ENCODE assay signal across 27 cellular contexts in genomic region chr9:16654727-16655126, GRCh38.
DNase-seq lines count a peak whose midpoint lies in the region; ATAC-seq and TF ChIP-seq lines count a peak whose summit lies in the region.
"Had no signal": no experiment of that assay in that cellular context is flagged by ENCODE, and none has a peak within 500 bp of the region (broad histone marks: within the 10 kb centered on the region; RNA-seq: fewer than 3 reads in every experiment).

No MANE protein-coding gene starts in this region.

- no peaks in the 10 kb centered on the region; the same call in 1 of the 2 replicates for H3K79me2 ChIP-seq in GM23338 (replicated peaks; ENCODE audit: insufficient read depth)

- ATAC-seq in GM23338 (no peak), GM21367 (IDR thresholded peaks at IDR 0.05; ENCODE audit: unreplicated experiment) (no peak), GM21360 (IDR thresholded peaks at IDR 0.05; ENCODE audit: unreplicated experiment) (no peak)
- no peak for ATAC-seq in activated T-cell treated with anti-CD3 and anti-CD28 coated beads, Interleukin-2, amount 50 U/mL, for 72 hours (replicated peaks in 1 of 2)
- ATAC-seq: K562, T-cell had no signal

- H3K4me1 Mint-ChIP-seq in GM23338 (peaks cover 71% of the 10 kb centered on the region), mesothelial cell of epicardium (peaks cover 42% of the 10 kb centered on the region)
- no peaks in the 10 kb centered on the region for H3K4me1 Mint-ChIP-seq in activated T-cell treated with anti-CD3 and anti-CD28 coated beads, Interleukin-2, amount 50 U/mL, for 72 hours (ENCODE audit: low read depth)
- H3K4me1 Mint-ChIP-seq: CD4-positive, alpha-beta memory T cell; T-cell had no signal

- peak overlapping the region; percentile 70 for H3K4me2 ChIP-seq in GM23338
- H3K4me2 ChIP-seq: PC-9 had no signal

- no peaks in the 10 kb centered on the region for H3K27me3 ChIP-seq in GM23338 (ENCODE audit: insufficient read depth)
- no peaks in the 10 kb centered on the region for H3K27me3 ChIP-seq in sigmoid colon

- peaks cover 69% of the 10 kb centered on the region for H3K4me1 ChIP-seq in GM23338 (ENCODE audit: insufficient read depth)
- H3K4me1 ChIP-seq in sigmoid colon, result peaks cover 0 to 76% (median 54%) of the 10 kb centered on the region in 4 donors

- no peak overlapping the region for H2AFZ ChIP-seq in GM23338
- H2AFZ ChIP-seq: PC-9 had no signal

- intact Hi-C loops in sigmoid colon (cut with DNase I), result loop anchor here (5.0 to 10.0 kb wide), 4 partner anchors 73 to 782 kb away; no protein-coding TSS in a partner anchor

- H3K27ac Mint-ChIP-seq in GM23338, result peak overlapping the region; percentile 82
- peak overlapping the region; percentile 60 for H3K27ac Mint-ChIP-seq in mesothelial cell of epicardium
- H3K27ac Mint-ChIP-seq in activated T-cell treated with anti-CD3 and anti-CD28 coated beads, Interleukin-2, amount 50 U/mL, for 72 hours, result no peak overlapping the region
- H3K27ac Mint-ChIP-seq: CD4-positive, alpha-beta memory T cell; T-cell had no signal

- peak overlapping the region; percentile 28 for H3K4me3 ChIP-seq in GM23338
- H3K4me3 ChIP-seq in sigmoid colon, result no peak overlapping the region
- H3K4me3 ChIP-seq: K562, PC-9 had no signal

- H3K27ac ChIP-seq in GM23338 (ENCODE audit: low read depth) (no peak overlapping the region), sigmoid colon (peak overlapping the region; percentile 7 to 83 (median 80)), substantia nigra (ENCODE audit: low read depth, low read length, poor library complexity, severe bottlenecking) (no peak overlapping the region)
- H3K27ac ChIP-seq: PC-9 had no signal

- H3K9me3 Mint-ChIP-seq in GM23338 (no peaks in the 10 kb centered on the region), mesothelial cell of epicardium (no peaks in the 10 kb centered on the region)
- H3K9me3 Mint-ChIP-seq in activated T-cell treated with anti-CD3 and anti-CD28 coated beads, Interleukin-2, amount 50 U/mL, for 72 hours, result peaks cover 3 to 5% of the 10 kb centered on the region in 2 donors

- H3K27me3 Mint-ChIP-seq in GM23338 (ENCODE audit: insufficient read depth, low read depth, poor library complexity) (peaks cover 4% of the 10 kb centered on the region), mesothelial cell of epicardium (ENCODE audit: low read depth) (no peaks in the 10 kb centered on the region)
- no peaks in the 10 kb centered on the region for H3K27me3 Mint-ChIP-seq in activated T-cell treated with anti-CD3 and anti-CD28 coated beads, Interleukin-2, amount 50 U/mL, for 72 hours (ENCODE audit: low read depth)
- H3K27me3 Mint-ChIP-seq: CD4-positive, alpha-beta memory T cell; T-cell had no signal

- H3F3A ChIP-seq in GM23338 (replicated peaks; ENCODE audit: low read depth), result no peaks in the 10 kb centered on the region

- H3K36me3 Mint-ChIP-seq in GM23338 (ENCODE audit: low read depth) (no peaks in the 10 kb centered on the region), mesothelial cell of epicardium (peaks cover 3% of the 10 kb centered on the region)
- H3K36me3 Mint-ChIP-seq in activated T-cell treated with anti-CD3 and anti-CD28 coated beads, Interleukin-2, amount 50 U/mL, for 72 hours (ENCODE audit: insufficient read depth in 2 of 2), result no peaks in the 10 kb centered on the region
- H3K36me3 Mint-ChIP-seq: CD4-positive, alpha-beta memory T cell; T-cell had no signal

- H3K4me3 Mint-ChIP-seq in GM23338, result no peak overlapping the region
- no peak overlapping the region for H3K4me3 Mint-ChIP-seq in mesothelial cell of epicardium
- no peak overlapping the region for H3K4me3 Mint-ChIP-seq in activated T-cell treated with anti-CD3 and anti-CD28 coated beads, Interleukin-2, amount 50 U/mL, for 72 hours
- H3K4me3 Mint-ChIP-seq: CD4-positive, alpha-beta memory T cell; T-cell had no signal

- H3K36me3 ChIP-seq in GM23338 (ENCODE audit: insufficient read depth), result no peaks in the 10 kb centered on the region
- no peaks in the 10 kb centered on the region for H3K36me3 ChIP-seq in sigmoid colon

- no peaks in the 10 kb centered on the region for H3K9me3 ChIP-seq in sigmoid colon

- TF ChIP-seq POLR2A in sigmoid colon (IDR thresholded peaks at IDR 0.05), result no peak

- H4K20me1 ChIP-seq in GM23338 (replicated peaks; ENCODE audit: insufficient read depth), result no peaks in the 10 kb centered on the region

- no peaks in the 10 kb centered on the region for H3K9me2 ChIP-seq in GM23338 (ENCODE audit: insufficient read depth)

- no peak for DNase-seq in GM23338 (ENCODE audit: low spot score)
- DNase-seq in amniotic epithelial cell (ENCODE audit: low read depth), result peak; percentile 41
- no peak for DNase-seq in mesothelial cell of epicardium (ENCODE audit: low spot score in 2 of 2, unreplicated experiment in 2 of 2)
- no peak for DNase-seq in sigmoid colon
- DNase-seq in activated T-cell treated with anti-CD3 and anti-CD28 coated beads, Interleukin-2, amount 50 U/mL, for 72 hours, result no peak
- no peak for DNase-seq in substantia nigra (lab: John Stamatoyannopoulos, UW)
- DNase-seq: C1 segment of cervical spinal cord; CD4-positive, alpha-beta memory T cell; COR-L47; DMS53; H7; Kasumi-1; MV-4-11; NCI-H1105 treated with DMSO at 0.1 percent for 48 hours; NCI-H146; NCI-H2029; NCI-H446; NCI-H526; NCI-H82; NK-92 treated with Interleukin-12 subunit alpha and Interleukin-12 subunit beta, amount 100 ng/mL, for 24 hours; PC-9; Right ventricle myocardium superior; RPMI8226; T-cell had no signal

- no peak for TF ChIP-seq EP300 in sigmoid colon (IDR thresholded peaks at IDR 0.05)

- TF ChIP-seq CTCF in GM23338 (conservative IDR thresholded peaks at IDR 0.05; ENCODE audit: low read depth in 2 of 2) (no peak), mesothelial cell of epicardium (IDR thresholded peaks at IDR 0.05; ENCODE audit: unreplicated experiment) (no peak), sigmoid colon (IDR thresholded peaks at IDR 0.05) (no peak)

- WGBS in sigmoid colon, 2 donors, result 85 to 92% methylated on average over 3 of the region's 3 CpGs

TF ChIP-seq in GM23338, 12 proteins besides CTCF, POLR2A, EP300 and RAD21:
- TF ChIP-seq EZH2 (IDR thresholded peaks at IDR 0.05; ENCODE audit: low read depth, unreplicated experiment), result no peak
- no peak for TF ChIP-seq EZH2phosphoT487 (IDR thresholded peaks at IDR 0.05; ENCODE audit: unreplicated experiment)
- no peak for TF ChIP-seq REST (IDR thresholded peaks at IDR 0.05; ENCODE audit: unreplicated experiment)
- TF ChIP-seq JUNB (IDR thresholded peaks at IDR 0.05; ENCODE audit: unreplicated experiment), result no peak
- TF ChIP-seq NANOG (IDR thresholded peaks at IDR 0.05; ENCODE audit: borderline replicate concordance), result no peak

Comparison
In these comparisons a context has a peak if more than half of its experiments do, and no peak if none do; other contexts are left out.
1. H3K27ac ChIP-seq: peak in sigmoid colon (4 of 4); none in GM23338 (single experiment) and substantia nigra (single experiment).